In genomic region chr14:104735830-104736642, GRCh38 we compare ENCODE assay signal across 9 cellular contexts. TPM values are rescaled to one million over a fixed set of nuclear protein-coding genes. Genes with fewer than 3 reads are reported as not detected.
A peak's percentile ranks its signal among the peaks of the same experiment; 100 is the strongest.
DNase-seq lines count a peak whose midpoint lies in the region; ATAC-seq and TF ChIP-seq lines count a peak whose summit lies in the region.
"Had no signal": no experiment of that assay in that cellular context is flagged by ENCODE, and none has a peak within 500 bp of the region (broad histone marks: within the 10 kb centered on the region; RNA-seq: fewer than 3 reads in every experiment).

No MANE protein-coding gene starts in this region.

- H3K27ac Mint-ChIP-seq in stimulated activated effector memory CD8-positive, alpha-beta T cell treated with anti-CD3 and anti-CD28 coated beads, Interleukin-12 subunit alpha, Interleukin-12 subunit beta, amount 100 ng/mL, for 72 hours = no peak overlapping the region
- H3K27ac Mint-ChIP-seq in stimulated activated naive CD8-positive, alpha-beta T cell treated with anti-CD3 and anti-CD28 coated beads, Interleukin-15, amount 100 ng/mL, for 72 hours = no peak overlapping the region
- H3K27ac Mint-ChIP-seq: activated T-helper 1 cell treated with anti-CD3 and anti-CD28 coated beads, Interleukin-12 subunit alpha, Interleukin-12 subunit beta, Interleukin-2, Interleukin-4 antibody, amounts not matched to agents 30 ng/mL and 10 ng/mL and 1 ng/mL, durations not matched to agents 14 hours and 24 hours and 36 hours had no signal

- H3K4me3 Mint-ChIP-seq in stimulated activated effector memory CD8-positive, alpha-beta T cell treated with anti-CD3 and anti-CD28 coated beads, Interleukin-12 subunit alpha, Interleukin-12 subunit beta, amount 100 ng/mL, for 72 hours = no peak overlapping the region
- H3K4me3 Mint-ChIP-seq in stimulated activated naive CD8-positive, alpha-beta T cell treated with anti-CD3 and anti-CD28 coated beads, Interleukin-15, amount 100 ng/mL, for 72 hours = no peak overlapping the region
- H3K4me3 Mint-ChIP-seq: activated T-helper 1 cell treated with anti-CD3 and anti-CD28 coated beads, Interleukin-12 subunit alpha, Interleukin-12 subunit beta, Interleukin-2, Interleukin-4 antibody, amounts not matched to agents 30 ng/mL and 10 ng/mL and 1 ng/mL, durations not matched to agents 14 hours and 24 hours and 36 hours had no signal

- DNase-seq in LHCN-M2 (ENCODE audit: low read depth) (peak; percentile 78), colonic mucosa (peak; percentile 42), left lobe of liver (ENCODE audit: low spot score) (peak; percentile 99)
- DNase-seq in stimulated activated effector memory CD8-positive, alpha-beta T cell treated with anti-CD3 and anti-CD28 coated beads, Interleukin-12 subunit alpha, Interleukin-12 subunit beta, amount 100 ng/mL, for 72 hours (ENCODE audit: low spot score in 2 of 2) = no peak
- no peak for DNase-seq in stimulated activated naive CD8-positive, alpha-beta T cell treated with anti-CD3 and anti-CD28 coated beads, Interleukin-15, amount 100 ng/mL, for 72 hours

- ATAC-seq in left lobe of liver (peak; percentile 64), GM21825 (IDR thresholded peaks at IDR 0.05; ENCODE audit: unreplicated experiment) (no peak), GM21367 (IDR thresholded peaks at IDR 0.05; ENCODE audit: unreplicated experiment) (no peak), HG02678 (IDR thresholded peaks at IDR 0.05; ENCODE audit: unreplicated experiment) (no peak)
- ATAC-seq in stimulated activated effector memory CD8-positive, alpha-beta T cell treated with anti-CD3 and anti-CD28 coated beads, Interleukin-12 subunit alpha, Interleukin-12 subunit beta, amount 100 ng/mL, for 72 hours = peak; percentile 3
- ATAC-seq in stimulated activated naive CD8-positive, alpha-beta T cell treated with anti-CD3 and anti-CD28 coated beads, Interleukin-15, amount 100 ng/mL, for 72 hours = no peak

- H3K36me3 Mint-ChIP-seq in stimulated activated effector memory CD8-positive, alpha-beta T cell treated with anti-CD3 and anti-CD28 coated beads, Interleukin-12 subunit alpha, Interleukin-12 subunit beta, amount 100 ng/mL, for 72 hours = no peaks in the 10 kb centered on the region

- TF ChIP-seq CTCF in colonic mucosa (IDR thresholded peaks at IDR 0.05) = no peak

- H3K9me3 Mint-ChIP-seq in stimulated activated effector memory CD8-positive, alpha-beta T cell treated with anti-CD3 and anti-CD28 coated beads, Interleukin-12 subunit alpha, Interleukin-12 subunit beta, amount 100 ng/mL, for 72 hours = no peaks in the 10 kb centered on the region
- H3K9me3 Mint-ChIP-seq in stimulated activated naive CD8-positive, alpha-beta T cell treated with anti-CD3 and anti-CD28 coated beads, Interleukin-15, amount 100 ng/mL, for 72 hours = no peaks in the 10 kb centered on the region
- H3K9me3 Mint-ChIP-seq: activated T-helper 1 cell treated with anti-CD3 and anti-CD28 coated beads, Interleukin-12 subunit alpha, Interleukin-12 subunit beta, Interleukin-2, Interleukin-4 antibody, amounts not matched to agents 30 ng/mL and 10 ng/mL and 1 ng/mL, durations not matched to agents 14 hours and 24 hours and 36 hours had no signal

- H3K4me3 ChIP-seq in colonic mucosa = no peak overlapping the region

- H3K9me3 ChIP-seq in colonic mucosa = no peaks in the 10 kb centered on the region

- H3K4me1 Mint-ChIP-seq in stimulated activated effector memory CD8-positive, alpha-beta T cell treated with anti-CD3 and anti-CD28 coated beads, Interleukin-12 subunit alpha, Interleukin-12 subunit beta, amount 100 ng/mL, for 72 hours = peaks cover 7% of the 10 kb centered on the region
- H3K4me1 Mint-ChIP-seq in stimulated activated naive CD8-positive, alpha-beta T cell treated with anti-CD3 and anti-CD28 coated beads, Interleukin-15, amount 100 ng/mL, for 72 hours = no peaks in the 10 kb centered on the region

- no peaks in the 10 kb centered on the region for H3K27me3 ChIP-seq in colonic mucosa

- H3K27ac ChIP-seq in colonic mucosa = peak overlapping the region; percentile 17

- H3K4me1 ChIP-seq in colonic mucosa = peaks cover 6% of the 10 kb centered on the region

- no peaks in the 10 kb centered on the region for H3K36me3 ChIP-seq in colonic mucosa

- H3K9ac ChIP-seq in colonic mucosa (ENCODE audit: low read depth in 2 of 2, low read length in 2 of 2) = peak overlapping the region in 1 of 2 donors; percentile 13

- intact Hi-C loops in colonic mucosa (cut with DNase I) = no loop called here

- no peaks in the 10 kb centered on the region for H3K27me3 Mint-ChIP-seq in stimulated activated naive CD8-positive, alpha-beta T cell treated with anti-CD3 and anti-CD28 coated beads, Interleukin-15, amount 100 ng/mL, for 72 hours

RNA-seq across cellular contexts. Expression of gene ADSS1, which starts 12.0 kb away (rescaled TPM):
- total RNA-seq in LHCN-M2 (2014; rRNA removed) = 2.5 and 2.8 TPM in 2 replicates
- 6.1 TPM for polyA plus RNA-seq in LHCN-M2 (2012)
- 1 to 10 TPM; 3.5 to 4.0 TPM for total RNA-seq in colonic mucosa
- total RNA-seq in left lobe of liver = 51.9 TPM

RNA-seq across cellular contexts. Expression of gene SIVA1, which starts 16.9 kb away (rescaled TPM):
- total RNA-seq in LHCN-M2 (2014; rRNA removed) = 317 and 467 TPM in 2 replicates
- polyA plus RNA-seq in LHCN-M2 (2012) = 113 TPM
- total RNA-seq in colonic mucosa = 100 to 1,000 TPM in 1 of 2 donors, 10 to 100 TPM in 1; 58.8 to 153 TPM
- 50.3 TPM for total RNA-seq in left lobe of liver

RNA-seq across cellular contexts. Expression of gene INF2, which starts 46.6 kb away (rescaled TPM):
- total RNA-seq in LHCN-M2 (2014; rRNA removed) (78.1 and 87.8 TPM in 2 replicates), colonic mucosa (100 to 1,000 TPM; 162 to 264 TPM), left lobe of liver (63.1 TPM)
- 82.4 TPM for polyA plus RNA-seq in LHCN-M2 (2012)

RNA-seq across cellular contexts. Expression of gene AKT1, which starts 59.5 kb away (rescaled TPM):
- total RNA-seq in LHCN-M2 (2014; rRNA removed) = 205 and 222 TPM in 2 replicates
- polyA plus RNA-seq in LHCN-M2 (2012) = 168 TPM
- 100 to 1,000 TPM; 117 to 181 TPM for total RNA-seq in colonic mucosa
- total RNA-seq in left lobe of liver = 90.1 TPM

Comparison
In these comparisons a context has a peak if more than half of its experiments do, and no peak if none do; other contexts are left out.
1. DNase-seq: peak in LHCN-M2 (single experiment), colonic mucosa (single experiment) and left lobe of liver (single experiment); none in stimulated activated effector memory CD8-positive, alpha-beta T cell treated with anti-CD3 and anti-CD28 coated beads, Interleukin-12 subunit alpha, Interleukin-12 subunit beta, amount 100 ng/mL, for 72 hours (0 of 2) and stimulated activated naive CD8-positive, alpha-beta T cell treated with anti-CD3 and anti-CD28 coated beads, Interleukin-15, amount 100 ng/mL, for 72 hours (0 of 2).
2. ATAC-seq: peak in left lobe of liver (single experiment) and stimulated activated effector memory CD8-positive, alpha-beta T cell treated with anti-CD3 and anti-CD28 coated beads, Interleukin-12 subunit alpha, Interleukin-12 subunit beta, amount 100 ng/mL, for 72 hours (single experiment); none in stimulated activated naive CD8-positive, alpha-beta T cell treated with anti-CD3 and anti-CD28 coated beads, Interleukin-15, amount 100 ng/mL, for 72 hours (single experiment), GM21825 (single experiment), GM21367 (single experiment) and HG02678 (single experiment).
3. RNA of gene ADSS1, which starts 12.0 kb away (total RNA-seq): 51.9 TPM in left lobe of liver (single experiment); 3.5 to 4.0 TPM in colonic mucosa and 2.5 to 2.8 TPM in LHCN-M2; every median in the first group is over 10 times any median in the second.